In the genomic region with DNA sequence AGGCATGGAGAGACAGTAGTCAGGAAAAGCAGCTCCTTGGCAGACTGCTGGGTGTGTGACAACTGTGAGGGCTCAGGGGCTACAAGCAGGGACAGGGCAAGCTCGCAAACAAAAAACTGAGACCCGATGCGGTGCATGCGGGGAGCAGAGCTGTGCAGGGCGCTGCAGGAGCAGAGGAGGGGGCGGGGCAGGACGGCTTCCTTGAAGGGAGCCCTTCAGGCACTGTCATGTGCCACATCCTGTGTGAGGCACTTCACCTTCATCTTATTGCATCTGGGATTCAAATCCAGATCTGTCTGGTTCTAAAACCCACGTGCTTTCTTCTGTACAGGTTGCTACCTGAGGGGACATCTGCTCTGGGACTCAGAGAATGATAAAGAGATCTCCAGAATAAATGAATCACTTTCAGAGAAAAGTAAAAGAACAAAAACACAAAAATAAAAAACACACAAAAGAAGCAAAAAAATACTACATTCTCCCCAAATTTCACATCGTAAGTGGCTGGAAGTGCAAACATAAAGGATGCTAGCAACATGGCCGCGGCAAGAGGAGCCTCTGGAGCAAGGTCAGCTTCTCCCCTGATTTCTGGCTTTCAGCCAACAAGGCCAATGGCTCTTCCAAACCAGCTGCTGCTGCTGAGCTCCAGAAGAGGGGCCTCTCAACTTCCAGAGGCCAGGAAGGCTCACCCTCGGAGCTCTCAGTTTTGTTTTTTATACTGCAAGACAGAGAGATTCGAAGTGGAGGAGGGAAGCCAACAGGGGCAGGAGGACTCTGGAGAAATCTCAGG, we compare ENCODE assay signal across 11 cellular contexts.
DNase-seq lines count a peak whose midpoint lies in the region; FAIRE-seq lines count a peak whose summit lies in the region.
"Had no signal": no experiment of that assay in that cellular context is flagged by ENCODE, and none has a peak within 500 bp of the region (broad histone marks: within the 10 kb centered on the region; RNA-seq: fewer than 3 reads in every experiment).

No MANE protein-coding gene starts in this region.

- FAIRE-seq in RCC 7860 (lab: Jason Lieb, UNC): no peak
- FAIRE-seq: frontal cortex, G401.6 had no signal

- intact Hi-C loops in head of caudate nucleus (cut with DNase I): loop anchor here (10.0 kb wide), 1 partner anchor 114 kb away; no protein-coding TSS in a partner anchor

- DNase-seq in DMS 273 (lab: John Stamatoyannopoulos, UW; ENCODE audit: unreplicated experiment): peak; percentile 73
- no peak for DNase-seq in DMS 273 treated with DMSO at 0.1 percent for 48 hours (lab: John Stamatoyannopoulos, UW)
- DNase-seq in NCI-H510A (lab: John Stamatoyannopoulos, UW): peak; percentile 33
- peak; percentile 36 to 55 for DNase-seq in activated T-cell treated with anti-CD3 and anti-CD28 coated beads, Interleukin-2, amount 50 U/mL, for 48 hours
- DNase-seq in stimulated activated CD4-positive, alpha-beta T cell treated with anti-CD3 and anti-CD28 coated beads, Interleukin-12 subunit alpha, Interleukin-12 subunit beta, amount 100 ng/mL, for 4 hours: peak; percentile 31
- no peak for DNase-seq in putamen (ENCODE audit: low spot score)
- DNase-seq in RCC 7860 (ENCODE audit: low spot score): no peak
- no peak for DNase-seq in head of caudate nucleus
- DNase-seq: psoas muscle had no signal

Comparison
In these comparisons a context has a peak if more than half of its experiments do, and no peak if none do; other contexts are left out.
1. DNase-seq: peak in DMS 273 (single experiment), NCI-H510A (single experiment), activated T-cell treated with anti-CD3 and anti-CD28 coated beads, Interleukin-2, amount 50 U/mL, for 48 hours (2 of 2) and stimulated activated CD4-positive, alpha-beta T cell treated with anti-CD3 and anti-CD28 coated beads, Interleukin-12 subunit alpha, Interleukin-12 subunit beta, amount 100 ng/mL, for 4 hours (single experiment); none in DMS 273 treated with DMSO at 0.1 percent for 48 hours (single experiment), putamen (single experiment), RCC 7860 (single experiment) and head of caudate nucleus (0 of 42).